In the genomic region with DNA sequence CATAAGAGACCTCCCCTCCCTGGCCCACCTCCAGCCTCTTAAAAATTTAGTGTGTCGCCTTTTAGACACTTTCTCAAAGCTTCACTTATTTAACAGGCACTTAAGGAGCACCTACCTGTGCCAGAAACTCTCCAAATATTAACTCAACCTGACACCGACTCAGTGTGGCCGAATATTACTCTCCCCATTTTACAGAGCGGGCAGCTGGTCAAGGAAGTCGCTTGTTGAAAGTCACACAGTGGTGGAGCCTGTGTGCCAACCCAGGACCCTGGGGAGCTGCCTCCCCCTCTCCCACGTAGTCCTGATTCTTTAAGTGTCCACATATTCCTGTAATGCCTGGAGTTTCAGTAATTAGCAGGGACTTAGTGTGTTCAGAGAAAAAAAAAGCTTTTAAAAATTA, we compare ENCODE assay signal across 8 cellular contexts. TPM values are rescaled to one million over a fixed set of nuclear protein-coding genes. Genes with fewer than 3 reads are reported as not detected.
A peak's percentile ranks its signal among the peaks of the same experiment; 100 is the strongest.
DNase-seq lines count a peak whose midpoint lies in the region; ATAC-seq and TF ChIP-seq lines count a peak whose summit lies in the region.

No MANE protein-coding gene starts in this region.

- intact Hi-C loops in colonic mucosa (cut with DNase I): no loop called here

- H3K27me3 ChIP-seq in AG04450 (ENCODE audit: control insufficient read depth, insufficient read depth, low read length) (peaks cover 6% of the 10 kb centered on the region), colonic mucosa (no peaks in the 10 kb centered on the region), neural cell (ENCODE audit: insufficient read depth, low read depth, low read length) (no peaks in the 10 kb centered on the region)

- CTCF ChIA-PET in AG04450 (lab: Charles Lee): interaction anchor here (1.4 kb wide), 1 partner anchor 17 kb away, joined by 3 read pairs; no protein-coding TSS in a partner anchor

- peak overlapping the region; percentile 52 for H3K4me2 ChIP-seq in neural cell (ENCODE audit: low read length)

- no peak for DNase-seq in AG04450 (ENCODE audit: low read depth, low spot score)
- no peak for DNase-seq in Jurkat, Clone E6-1 (ENCODE audit: low read depth, low spot score)
- DNase-seq in colonic mucosa: no peak
- no peak for DNase-seq in germinal center (ENCODE audit: low spot score)
- no peak for DNase-seq in NCI-H1048 (lab: John Stamatoyannopoulos, UW)
- DNase-seq in NCI-H2196 (lab: John Stamatoyannopoulos, UW; ENCODE audit: unreplicated experiment): no peak

- peak overlapping the region; percentile 80 for H2AFZ ChIP-seq in neural cell (ENCODE audit: low read depth, low read length)

- no peak for ATAC-seq in GM21717 (IDR thresholded peaks at IDR 0.05; ENCODE audit: unreplicated experiment)

- no peaks in the 10 kb centered on the region for H3F3A ChIP-seq in neural cell (ENCODE audit: insufficient read depth, low read length, poor library complexity, severe bottlenecking)

- H3K9me2 ChIP-seq in neural cell (ENCODE audit: insufficient read depth, low read length): no peaks in the 10 kb centered on the region

- H3K79me2 ChIP-seq in neural cell (replicated peaks; ENCODE audit: insufficient read depth, low read length): peaks cover 21% of the 10 kb centered on the region

- no peak for TF ChIP-seq EP300 in neural cell (conservative IDR thresholded peaks at IDR 0.05; ENCODE audit: poor library complexity, severe bottlenecking)

- no peak for TF ChIP-seq CTCF in AG04450 (IDR thresholded peaks at IDR 0.05; ENCODE audit: low read depth, low read length)
- TF ChIP-seq CTCF in colonic mucosa (IDR thresholded peaks at IDR 0.05): no peak
- TF ChIP-seq CTCF in neural cell (IDR thresholded peaks at IDR 0.05; ENCODE audit: poor library complexity, severe bottlenecking): no peak

- H3K27ac ChIP-seq in AG04450 (ENCODE audit: low read depth, low read length) (no peak overlapping the region), colonic mucosa (peak overlapping the region; percentile 82), neural cell (ENCODE audit: low read length) (no peak overlapping the region)

- no peaks in the 10 kb centered on the region for H4K20me1 ChIP-seq in neural cell (ENCODE audit: insufficient read depth)

- H3K36me3 ChIP-seq in colonic mucosa: no peaks in the 10 kb centered on the region
- H3K36me3 ChIP-seq in neural cell (ENCODE audit: insufficient read depth, low read length): no peaks in the 10 kb centered on the region

- POLR2A ChIA-PET in AG04450 (lab: Yijun Ruan, JAX): interaction anchor here (1.8 kb wide), 1 partner anchor 13 kb away, joined by 15 read pairs; no protein-coding TSS in a partner anchor

- H3K4me3 ChIP-seq in AG04450 (ENCODE audit: low read depth, low read length): peak overlapping the region; percentile 65
- peak overlapping the region; percentile 84 for H3K4me3 ChIP-seq in Jurkat, Clone E6-1 (ENCODE audit: low read length)
- peak overlapping the region; percentile 70 for H3K4me3 ChIP-seq in colonic mucosa
- H3K4me3 ChIP-seq in neural cell (ENCODE audit: low read length): peak overlapping the region; percentile 97

- no peaks in the 10 kb centered on the region; the same call in 1 of the 2 replicates for H3K9me3 ChIP-seq in AG04450 (ENCODE audit: control insufficient read depth, insufficient read depth, low read length)
- H3K9me3 ChIP-seq in colonic mucosa: no peaks in the 10 kb centered on the region
- H3K9me3 ChIP-seq in neural cell (ENCODE audit: low read length): no peaks in the 10 kb centered on the region

- TF ChIP-seq RAD21 in neural cell (conservative IDR thresholded peaks at IDR 0.05): no peak

- H3K9ac ChIP-seq in colonic mucosa (ENCODE audit: low read depth in 2 of 2, low read length in 2 of 2) (peak overlapping the region; percentile 47 to 86), neural cell (ENCODE audit: low read length) (peak overlapping the region; percentile 80)

- H3K4me1 ChIP-seq in colonic mucosa: peaks cover 5% of the 10 kb centered on the region

TF ChIP-seq in neural cell, 6 proteins besides CTCF, POLR2A, EP300 and RAD21:
- TF ChIP-seq SMC3 (conservative IDR thresholded peaks at IDR 0.05; ENCODE audit: poor library complexity) (no peak), POLR2AphosphoS5 (IDR thresholded peaks at IDR 0.05) (no peak), EZH2 (IDR thresholded peaks at IDR 0.05; ENCODE audit: borderline replicate concordance, insufficient read depth, low read length, poor library complexity, severe bottlenecking) (no peak)
- TF ChIP-seq, protein P1, sequence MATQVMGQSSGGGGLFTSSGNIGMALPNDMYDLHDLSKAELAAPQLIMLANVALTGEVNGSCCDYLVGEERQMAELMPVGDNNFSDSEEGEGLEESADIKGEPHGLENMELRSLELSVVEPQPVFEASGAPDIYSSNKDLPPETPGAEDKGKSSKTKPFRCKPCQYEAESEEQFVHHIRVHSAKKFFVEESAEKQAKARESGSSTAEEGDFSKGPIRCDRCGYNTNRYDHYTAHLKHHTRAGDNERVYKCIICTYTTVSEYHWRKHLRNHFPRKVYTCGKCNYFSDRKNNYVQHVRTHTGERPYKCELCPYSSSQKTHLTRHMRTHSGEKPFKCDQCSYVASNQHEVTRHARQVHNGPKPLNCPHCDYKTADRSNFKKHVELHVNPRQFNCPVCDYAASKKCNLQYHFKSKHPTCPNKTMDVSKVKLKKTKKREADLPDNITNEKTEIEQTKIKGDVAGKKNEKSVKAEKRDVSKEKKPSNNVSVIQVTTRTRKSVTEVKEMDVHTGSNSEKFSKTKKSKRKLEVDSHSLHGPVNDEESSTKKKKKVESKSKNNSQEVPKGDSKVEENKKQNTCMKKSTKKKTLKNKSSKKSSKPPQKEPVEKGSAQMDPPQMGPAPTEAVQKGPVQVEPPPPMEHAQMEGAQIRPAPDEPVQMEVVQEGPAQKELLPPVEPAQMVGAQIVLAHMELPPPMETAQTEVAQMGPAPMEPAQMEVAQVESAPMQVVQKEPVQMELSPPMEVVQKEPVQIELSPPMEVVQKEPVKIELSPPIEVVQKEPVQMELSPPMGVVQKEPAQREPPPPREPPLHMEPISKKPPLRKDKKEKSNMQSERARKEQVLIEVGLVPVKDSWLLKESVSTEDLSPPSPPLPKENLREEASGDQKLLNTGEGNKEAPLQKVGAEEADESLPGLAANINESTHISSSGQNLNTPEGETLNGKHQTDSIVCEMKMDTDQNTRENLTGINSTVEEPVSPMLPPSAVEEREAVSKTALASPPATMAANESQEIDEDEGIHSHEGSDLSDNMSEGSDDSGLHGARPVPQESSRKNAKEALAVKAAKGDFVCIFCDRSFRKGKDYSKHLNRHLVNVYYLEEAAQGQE (IDR thresholded peaks at IDR 0.05; ENCODE audit: borderline replicate concordance): no peak

RNA-seq across cellular contexts. Expression of a gene that starts 1.0 kb away (rescaled TPM):
- polyA plus RNA-seq in AG04450 (2011; rRNA removed) (4.3 and 5.6 TPM in 2 replicates), neural cell (3.3 and 5.0 TPM in 2 replicates)
- 4.6 and 5.6 TPM in 2 replicates for polyA minus RNA-seq in AG04450 (2011; rRNA and poly(A)+ RNA removed)
- 48.7 TPM for polyA plus RNA-seq in Jurkat, Clone E6-1 (2012; ENCODE audit: insufficient read depth, insufficient read length)
- total RNA-seq in colonic mucosa: 10 to 100 TPM; 13.0 to 26.1 TPM
- 8.8 and 9.7 TPM in 2 replicates for polyA minus RNA-seq in neural cell
